8 cellular contexts compared by ENCODE assay signal in genomic region chr15:48975713-48976419, GRCh38. TPM values are rescaled to one million over a fixed set of nuclear protein-coding genes. Genes with fewer than 3 reads are reported as not detected.
DNase-seq lines count a peak whose midpoint lies in the region; ATAC-seq lines count a peak whose summit lies in the region.

No MANE protein-coding gene starts in this region.

- ATAC-seq in CD4-positive, CD25-positive, alpha-beta regulatory T cell (ENCODE audit: low read depth in 2 of 2) = peak; percentile 93 to 94
- ATAC-seq in GM19452 (IDR thresholded peaks at IDR 0.05; ENCODE audit: unreplicated experiment) = peak; percentile 95
- ATAC-seq in HG03571 (IDR thresholded peaks at IDR 0.05; ENCODE audit: unreplicated experiment) = peak; percentile 83

- peaks cover 10% of the 10 kb centered on the region for H3K27me3 ChIP-seq in CD4-positive, CD25-positive, alpha-beta regulatory T cell (ENCODE audit: control insufficient read depth, insufficient read depth, low read length)
- peaks cover 9% of the 10 kb centered on the region for H3K27me3 ChIP-seq in mononuclear cell (ENCODE audit: insufficient read depth, low read length)

- H3K36me3 ChIP-seq in CD4-positive, CD25-positive, alpha-beta regulatory T cell (ENCODE audit: control insufficient read depth, insufficient read depth, low read length) = no peaks in the 10 kb centered on the region

- peak overlapping the region; percentile 29 for H3K4me3 ChIP-seq in CD4-positive, CD25-positive, alpha-beta regulatory T cell (ENCODE audit: low read depth, low read length)
- H3K4me3 ChIP-seq in mononuclear cell (ENCODE audit: low read length) = peak overlapping the region; percentile 22

- H3K4me1 Mint-ChIP-seq in CD4-positive, CD25-positive, alpha-beta regulatory T cell = peaks cover 0 to 9% (median 4%) of the 10 kb centered on the region in 4 donors

- peak; percentile 40 to 77 (median 70) for DNase-seq in CD4-positive, CD25-positive, alpha-beta regulatory T cell
- DNase-seq in NOMO-1 treated with DMSO at 0.1 percent for 48 hours (lab: John Stamatoyannopoulos, UW; ENCODE audit: unreplicated experiment) (peak; percentile 72), epidermal melanocyte (ENCODE audit: insufficient read length, low spot score) (peak; percentile 46)
- peak; percentile 69 for DNase-seq in activated CD8-positive, alpha-beta memory T cell treated with anti-CD3 and anti-CD28 coated beads, Interleukin-2, amount 50 U/mL, for 4 hours
- peak; percentile 23 to 47 for DNase-seq in stimulated activated CD8-positive, alpha-beta memory T cell treated with anti-CD3 and anti-CD28 coated beads, Interleukin-2, amount 100 ng/mL, for 1 hour (ENCODE audit: low read depth in 2 of 2)

- H3K27ac Mint-ChIP-seq in CD4-positive, CD25-positive, alpha-beta regulatory T cell = peak overlapping the region in 1 of 3 donors; percentile 20

- no peaks in the 10 kb centered on the region for H3K9me3 ChIP-seq in CD4-positive, CD25-positive, alpha-beta regulatory T cell (ENCODE audit: control insufficient read depth in 2 of 2, low read length in 2 of 2)
- no peaks in the 10 kb centered on the region for H3K9me3 ChIP-seq in mononuclear cell (ENCODE audit: low read depth, low read length)

- peaks cover 10% of the 10 kb centered on the region for H3K4me1 ChIP-seq in CD4-positive, CD25-positive, alpha-beta regulatory T cell (ENCODE audit: control insufficient read depth, insufficient read depth, low read length, poor library complexity, severe bottlenecking)
- peaks cover 10% of the 10 kb centered on the region for H3K4me1 ChIP-seq in mononuclear cell (ENCODE audit: insufficient read depth, low read length)

- H3K27me3 Mint-ChIP-seq in CD4-positive, CD25-positive, alpha-beta regulatory T cell = peaks cover 27% of the 10 kb centered on the region

- peak overlapping the region; percentile 37 to 80 (median 48) for H3K4me3 Mint-ChIP-seq in CD4-positive, CD25-positive, alpha-beta regulatory T cell

- no peaks in the 10 kb centered on the region for H3K36me3 Mint-ChIP-seq in CD4-positive, CD25-positive, alpha-beta regulatory T cell

- no peaks in the 10 kb centered on the region for H3K9me3 Mint-ChIP-seq in CD4-positive, CD25-positive, alpha-beta regulatory T cell

- H3K27ac ChIP-seq in CD4-positive, CD25-positive, alpha-beta regulatory T cell (ENCODE audit: insufficient read depth, low read length, poor library complexity, severe bottlenecking) = no peak overlapping the region

RNA-seq across cellular contexts. Expression of gene SHC4, which starts 12.1 kb away (rescaled TPM):
- total RNA-seq in CD4-positive, CD25-positive, alpha-beta regulatory T cell = not detected
- polyA plus RNA-seq in CD4-positive, CD25-positive, alpha-beta regulatory T cell = not detected
- 0.10 TPM for total RNA-seq in mononuclear cell
